In the genomic region with DNA sequence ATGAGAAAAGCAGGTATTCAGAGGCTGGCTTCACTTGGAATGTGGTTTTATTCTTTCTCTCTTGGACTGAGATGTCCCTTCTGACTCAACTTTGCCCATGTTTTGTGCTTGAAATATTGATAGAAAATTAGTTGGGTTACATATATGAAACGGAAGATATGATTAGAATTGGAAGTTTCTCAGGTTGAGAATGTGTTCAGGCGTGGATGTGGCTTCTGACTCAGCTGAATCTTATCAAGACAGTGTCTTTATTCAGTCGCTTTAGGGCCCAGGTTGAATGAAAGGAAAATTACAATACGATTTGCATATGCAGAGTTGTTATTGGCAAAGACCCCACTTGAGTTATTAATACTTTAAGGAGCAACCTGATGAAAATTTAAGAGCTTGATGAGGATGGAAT, we compare ENCODE assay signal across 17 cellular contexts.
DNase-seq lines count a peak whose midpoint lies in the region; ATAC-seq and TF ChIP-seq lines count a peak whose summit lies in the region.
"Had no signal": no experiment of that assay in that cellular context is flagged by ENCODE, and none has a peak within 500 bp of the region (broad histone marks: within the 10 kb centered on the region; RNA-seq: fewer than 3 reads in every experiment).

No MANE protein-coding gene starts in this region.

- peak; percentile 28 for DNase-seq in GM13976 (ENCODE audit: low spot score)
- DNase-seq in GM20000 (ENCODE audit: low spot score), result peak; percentile 8
- DNase-seq in DMS79 (lab: John Stamatoyannopoulos, UW), result no peak
- no peak for DNase-seq in putamen (ENCODE audit: low spot score)
- DNase-seq: activated T-cell treated with anti-CD3 and anti-CD28 coated beads for 4 hours; CD8-positive, alpha-beta T cell; HCEC 1CT; head of caudate nucleus; NCI-H187; NCI-H524 treated with DMSO at 0.1 percent for 48 hours; pancreas; T-helper 17 cell had no signal

- TF ChIP-seq CTCF in GM13976 (IDR thresholded peaks at IDR 0.05; ENCODE audit: borderline replicate concordance, control extremely low read depth, extremely low read depth, insufficient read depth, missing control alignments) (no peak), GM20000 (IDR thresholded peaks at IDR 0.05; ENCODE audit: extremely low read depth, missing control alignments) (no peak)

- in situ Hi-C loops in GM13976 (cut with MboI; ENCODE audit: low sequenced_read_pairs, unreplicated experiment), result loop anchor here (10.0 to 25.0 kb wide), 2 partner anchors 409 to 521 kb away; no protein-coding TSS in a partner anchor

- ATAC-seq in HG02884 (IDR thresholded peaks at IDR 0.05; ENCODE audit: unreplicated experiment), result peak; percentile 51
- ATAC-seq in HG03571 (IDR thresholded peaks at IDR 0.05; ENCODE audit: unreplicated experiment), result peak; percentile 42
- ATAC-seq in HG02973 (IDR thresholded peaks at IDR 0.05; ENCODE audit: unreplicated experiment), result no peak
- ATAC-seq in GM18519 (IDR thresholded peaks at IDR 0.05; ENCODE audit: low FRiP score, unreplicated experiment), result no peak
- ATAC-seq: A549; CD8-positive, alpha-beta T cell; pancreas; T-helper 17 cell had no signal

Comparison
In these comparisons a context has a peak if more than half of its experiments do, and no peak if none do; other contexts are left out.
1. DNase-seq: peak in GM13976 (single experiment) and GM20000 (single experiment); none in DMS79 (single experiment) and putamen (single experiment).
2. ATAC-seq: peak in HG02884 (single experiment) and HG03571 (single experiment); none in HG02973 (single experiment) and GM18519 (single experiment).